ENCODE assay signal across 8 cellular contexts in the genomic region with DNA sequence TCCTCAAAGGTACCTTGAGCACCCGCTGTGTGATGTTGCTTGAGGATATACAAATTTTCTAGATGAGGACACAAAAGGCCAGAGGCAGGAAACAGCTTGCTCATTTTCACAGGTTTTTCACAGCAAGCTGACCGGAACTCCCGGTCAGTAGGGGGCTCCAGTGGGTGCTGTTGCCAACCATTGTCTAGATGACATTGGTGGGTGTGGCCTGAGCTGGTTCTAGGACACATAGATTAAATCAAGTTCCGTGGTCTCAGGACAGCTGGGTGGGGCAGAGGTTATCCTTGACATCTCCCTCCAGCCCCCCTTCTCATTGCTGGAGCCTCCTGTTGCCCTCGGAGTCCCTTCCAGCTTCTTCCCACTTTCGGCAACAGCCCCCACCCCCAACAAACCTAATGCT.
DNase-seq lines count a peak whose midpoint lies in the region; ATAC-seq, FAIRE-seq and TF ChIP-seq lines count a peak whose summit lies in the region.
"Had no signal": no experiment of that assay in that cellular context is flagged by ENCODE, and none has a peak within 500 bp of the region (broad histone marks: within the 10 kb centered on the region; RNA-seq: fewer than 3 reads in every experiment).

No MANE protein-coding gene starts in this region.

- ATAC-seq in GM21529 (IDR thresholded peaks at IDR 0.05; ENCODE audit: unreplicated experiment) = no peak

- DNase-seq in H54 (ENCODE audit: insufficient read length, low spot score) = peak; percentile 73
- peak; percentile 26 for DNase-seq in SK-MEL-5 (ENCODE audit: low read depth, low spot score)
- peak; percentile 7 to 49 for DNase-seq in foreskin fibroblast
- DNase-seq in spleen = peak; percentile 70
- DNase-seq in stimulated activated CD4-positive, alpha-beta T cell treated with anti-CD3 and anti-CD28 coated beads, Interleukin-12 subunit alpha, Interleukin-12 subunit beta, amount 100 ng/mL, for 4 hours = no peak
- DNase-seq in T-helper 2 cell = no peak

- intact Hi-C loops in spleen (cut with DNase I; ENCODE audit: low total_unique reads) = no loop called here

- H3K27ac ChIP-seq in spleen = peak overlapping the region in 6 of 8 donors; percentile 5 to 74 (median 62)

- no peaks in the 10 kb centered on the region for H3K9me3 ChIP-seq in spleen

- TF ChIP-seq CTCF in foreskin fibroblast (IDR thresholded peaks at IDR 0.05; ENCODE audit: low read depth, low read length) (peak; percentile 45), spleen (IDR thresholded peaks at IDR 0.05 in 8 of 11, conservative IDR thresholded peaks at IDR 0.05 in 3 of 11) (no peak)

- no peaks in the 10 kb centered on the region for H3K36me3 ChIP-seq in spleen

- H3K4me3 ChIP-seq in foreskin fibroblast (ENCODE audit: low read depth in 1 of 2, low read length in 2 of 2) (no peak overlapping the region), spleen (no peak overlapping the region)

- FAIRE-seq in H54 (lab: Jason Lieb, UNC) = no peak
- FAIRE-seq: islet of Langerhans had no signal

- peaks cover 0 to 35% (median 0%) of the 10 kb centered on the region in 7 donors for H3K27me3 ChIP-seq in spleen (replicated peaks in 1 of 7)

- 42 to 66% (median 55%) methylated on average over 6 of the region's 6 CpGs for WGBS in spleen, 5 donors

- in situ Hi-C loops in SK-MEL-5 (cut with HindIII; ENCODE audit: low pct_unique_long_range_greater_than_20kb, low sequenced_read_pairs) = no loop called here

- TF ChIP-seq POLR2A in H54 (IDR thresholded peaks at IDR 0.05; ENCODE audit: low read depth, low read length) (no peak), spleen (IDR thresholded peaks at IDR 0.05) (no peak)

- H3K4me1 ChIP-seq in spleen = peaks cover 0 to 30% (median 15%) of the 10 kb centered on the region in 6 donors

Comparison
In these comparisons a context has a peak if more than half of its experiments do, and no peak if none do; other contexts are left out.
1. DNase-seq: peak in H54 (single experiment), SK-MEL-5 (single experiment), foreskin fibroblast (2 of 2) and spleen (single experiment); none in stimulated activated CD4-positive, alpha-beta T cell treated with anti-CD3 and anti-CD28 coated beads, Interleukin-12 subunit alpha, Interleukin-12 subunit beta, amount 100 ng/mL, for 4 hours (single experiment) and T-helper 2 cell (0 of 5).